19 cellular contexts compared by ENCODE assay signal in the genomic region with DNA sequence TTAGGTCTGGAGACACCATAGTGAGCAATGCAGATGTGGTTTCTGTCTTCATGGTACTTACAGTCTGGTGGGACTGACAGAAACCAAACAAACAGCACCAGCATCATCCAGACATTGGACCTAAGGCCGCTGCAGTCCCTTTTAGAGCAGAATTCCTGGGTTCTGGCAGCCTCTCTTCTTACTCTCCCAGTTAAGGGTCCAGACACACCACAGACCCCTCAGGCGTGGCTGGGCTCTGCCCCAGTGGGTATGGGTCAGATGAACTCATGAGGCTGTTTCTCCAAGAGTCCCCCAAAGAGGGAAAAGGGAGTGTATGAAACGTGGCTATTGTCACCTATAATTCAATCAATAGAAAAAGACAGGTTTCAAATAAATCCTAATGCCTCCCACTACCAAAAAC. TPM values are rescaled to one million over a fixed set of nuclear protein-coding genes. Genes with fewer than 3 reads are reported as not detected.
DNase-seq lines count a peak whose midpoint lies in the region; ATAC-seq and TF ChIP-seq lines count a peak whose summit lies in the region.
"Had no signal": no experiment of that assay in that cellular context is flagged by ENCODE, and none has a peak within 500 bp of the region (broad histone marks: within the 10 kb centered on the region; RNA-seq: fewer than 3 reads in every experiment).

No MANE protein-coding gene starts in this region.

- no peaks in the 10 kb centered on the region; the same call in 1 of the 2 replicates for H3K27me3 ChIP-seq in SJCRH30
- no peaks in the 10 kb centered on the region for H3K27me3 ChIP-seq in vagina
- peaks cover 0 to 4% of the 10 kb centered on the region in 2 donors for H3K27me3 ChIP-seq in tibial artery
- H3K27me3 ChIP-seq: BLaER1 treated with 17β-estradiol and CSF1 and Interleukin-3, amounts not matched to agents 10 nM and 100 nM had no signal

- CTCF ChIA-PET in activated CD4-positive, alpha-beta T cell treated with anti-CD3 and anti-CD28 coated beads for 36 hours (lab: Charles Lee), result interaction anchor here (0.6 to 1.9 kb wide), 4 partner anchors 10 to 174 kb away, joined by 3 to 8 read pairs (median 3); no protein-coding TSS in a partner anchor

- TF ChIP-seq CTCF in osteocyte (IDR thresholded peaks at IDR 0.05), result no peak
- TF ChIP-seq CTCF in vagina (IDR thresholded peaks at IDR 0.05), result no peak
- no peak for TF ChIP-seq CTCF in tibial artery (IDR thresholded peaks at IDR 0.05)

- POLR2A ChIA-PET in activated CD4-positive, alpha-beta T cell treated with anti-CD3 and anti-CD28 coated beads for 36 hours (lab: Charles Lee), result no interaction called here

- H3K36me3 ChIP-seq in SJCRH30 (no peaks in the 10 kb centered on the region), vagina (no peaks in the 10 kb centered on the region), tibial artery (no peaks in the 10 kb centered on the region)
- H3K36me3 ChIP-seq: BLaER1 treated with 17β-estradiol and CSF1 and Interleukin-3, amounts not matched to agents 10 nM and 100 nM had no signal

- peak overlapping the region; percentile 34 for H3K27ac ChIP-seq in SJCRH30
- no peak overlapping the region for H3K27ac ChIP-seq in vagina
- no peak overlapping the region for H3K27ac ChIP-seq in tibial artery
- H3K27ac ChIP-seq: 22Rv1, A549, C4-2B had no signal

- intact Hi-C loops in activated CD4-positive, alpha-beta T cell treated with anti-CD3 and anti-CD28 coated beads, Interleukin-2, amount 10 ng/mL, durations not matched to agents 24 days and 14 days (cut with micrococcal nuclease), result no loop called here
- intact Hi-C loops in activated CD4-positive, alpha-beta T cell treated with anti-CD3 and anti-CD28 coated beads for 36 hours (cut with DNase I, micrococcal nuclease), result no loop called here
- intact Hi-C loops in vagina (cut with DNase I) (no loop called here), tibial artery (cut with DNase I; ENCODE audit: low total_unique reads) (no loop called here)

- H3K9me3 Mint-ChIP-seq in activated CD4-positive, alpha-beta T cell treated with anti-CD3 and anti-CD28 coated beads, Interleukin-2, amount 10 ng/mL, durations not matched to agents 24 days and 14 days, result no peaks in the 10 kb centered on the region
- no peaks in the 10 kb centered on the region for H3K9me3 Mint-ChIP-seq in activated CD4-positive, alpha-beta T cell treated with anti-CD3 and anti-CD28 coated beads for 36 hours (ENCODE audit: low read depth)
- peaks cover 11% of the 10 kb centered on the region for H3K9me3 Mint-ChIP-seq in osteocyte (ENCODE audit: unreplicated experiment)
- H3K9me3 Mint-ChIP-seq: CD4-positive, alpha-beta T cell had no signal

- TF ChIP-seq POLR2A in vagina (IDR thresholded peaks at IDR 0.05), result no peak

- peak; percentile 48 for DNase-seq in activated CD4-positive, alpha-beta T cell treated with anti-CD3 and anti-CD28 coated beads, Interleukin-2, amount 10 ng/mL, durations not matched to agents 24 days and 14 days
- DNase-seq in activated CD4-positive, alpha-beta T cell treated with anti-CD3 and anti-CD28 coated beads for 36 hours, result no peak
- no peak for DNase-seq in SJCRH30
- DNase-seq in osteocyte (ENCODE audit: extremely low spot score, unreplicated experiment), result peak; percentile 62
- DNase-seq in vagina (ENCODE audit: extremely low spot score in 2 of 2), result peak; percentile 19 to 60
- no peak for DNase-seq in retina
- DNase-seq in tibial artery, result no peak
- DNase-seq: AML-193; Calu3; CD4-positive, alpha-beta T cell; CD8-positive, alpha-beta T cell; GF-D8 had no signal

- no peaks in the 10 kb centered on the region for H3K4me1 Mint-ChIP-seq in activated CD4-positive, alpha-beta T cell treated with anti-CD3 and anti-CD28 coated beads, Interleukin-2, amount 10 ng/mL, durations not matched to agents 24 days and 14 days
- peaks cover 4% of the 10 kb centered on the region for H3K4me1 Mint-ChIP-seq in activated CD4-positive, alpha-beta T cell treated with anti-CD3 and anti-CD28 coated beads for 36 hours
- H3K4me1 Mint-ChIP-seq in osteocyte (ENCODE audit: unreplicated experiment), result no peaks in the 10 kb centered on the region
- H3K4me1 Mint-ChIP-seq: B cell had no signal

- H3K4me3 ChIP-seq in SJCRH30, result no peak overlapping the region
- H3K4me3 ChIP-seq in vagina, result no peak overlapping the region
- H3K4me3 ChIP-seq in tibial artery, result no peak overlapping the region
- H3K4me3 ChIP-seq: A549; BLaER1 treated with 17β-estradiol and CSF1 and Interleukin-3, amounts not matched to agents 10 nM and 100 nM had no signal

- H3K9me3 ChIP-seq in SJCRH30 (replicated peaks) (0 out of 2 replicates have a peak, but pooled peaks cover under 1% of the 10 kb centered on the region), vagina (no peaks in the 10 kb centered on the region), tibial artery (no peaks in the 10 kb centered on the region)
- H3K9me3 ChIP-seq: A549 had no signal

- H3K4me1 ChIP-seq in SJCRH30 (peaks cover 17% of the 10 kb centered on the region), vagina (no peaks in the 10 kb centered on the region), tibial artery (peaks cover 0 to 8% (median 2%) of the 10 kb centered on the region in 4 donors)
- H3K4me1 ChIP-seq: A549, Caco-2 had no signal

- no peak for ATAC-seq in activated CD4-positive, alpha-beta T cell treated with anti-CD3 and anti-CD28 coated beads for 36 hours
- ATAC-seq: CD8-positive, alpha-beta T cell had no signal

- no peaks in the 10 kb centered on the region for H3K36me3 Mint-ChIP-seq in activated CD4-positive, alpha-beta T cell treated with anti-CD3 and anti-CD28 coated beads, Interleukin-2, amount 10 ng/mL, durations not matched to agents 24 days and 14 days (ENCODE audit: low read depth)
- H3K36me3 Mint-ChIP-seq in activated CD4-positive, alpha-beta T cell treated with anti-CD3 and anti-CD28 coated beads for 36 hours (ENCODE audit: low read depth), result no peaks in the 10 kb centered on the region
- H3K36me3 Mint-ChIP-seq in osteocyte (ENCODE audit: unreplicated experiment), result no peaks in the 10 kb centered on the region
- H3K36me3 Mint-ChIP-seq: CD8-positive, alpha-beta T cell had no signal

- no peak overlapping the region for H3K27ac Mint-ChIP-seq in activated CD4-positive, alpha-beta T cell treated with anti-CD3 and anti-CD28 coated beads, Interleukin-2, amount 10 ng/mL, durations not matched to agents 24 days and 14 days
- no peak overlapping the region for H3K27ac Mint-ChIP-seq in activated CD4-positive, alpha-beta T cell treated with anti-CD3 and anti-CD28 coated beads for 36 hours
- no peak overlapping the region for H3K27ac Mint-ChIP-seq in osteocyte (ENCODE audit: unreplicated experiment)
- H3K27ac Mint-ChIP-seq: B cell; CD4-positive, alpha-beta T cell; CD8-positive, alpha-beta T cell had no signal

- no peak overlapping the region for H3K4me3 Mint-ChIP-seq in activated CD4-positive, alpha-beta T cell treated with anti-CD3 and anti-CD28 coated beads, Interleukin-2, amount 10 ng/mL, durations not matched to agents 24 days and 14 days
- no peak overlapping the region for H3K4me3 Mint-ChIP-seq in activated CD4-positive, alpha-beta T cell treated with anti-CD3 and anti-CD28 coated beads for 36 hours
- no peak overlapping the region for H3K4me3 Mint-ChIP-seq in osteocyte (ENCODE audit: unreplicated experiment)
- H3K4me3 Mint-ChIP-seq: B cell; CD4-positive, alpha-beta T cell; CD8-positive, alpha-beta T cell had no signal

- peaks cover 25% of the 10 kb centered on the region for H3K27me3 Mint-ChIP-seq in activated CD4-positive, alpha-beta T cell treated with anti-CD3 and anti-CD28 coated beads, Interleukin-2, amount 10 ng/mL, durations not matched to agents 24 days and 14 days
- H3K27me3 Mint-ChIP-seq in activated CD4-positive, alpha-beta T cell treated with anti-CD3 and anti-CD28 coated beads for 36 hours, result peaks cover 6% of the 10 kb centered on the region
- peaks cover 18% of the 10 kb centered on the region for H3K27me3 Mint-ChIP-seq in osteocyte (ENCODE audit: unreplicated experiment)

RNA-seq across cellular contexts. Expression of a gene that starts 31.3 kb away (rescaled TPM):
- total RNA-seq in activated CD4-positive, alpha-beta T cell treated with anti-CD3 and anti-CD28 coated beads, Interleukin-2, amount 10 ng/mL, durations not matched to agents 24 days and 14 days, result not detected in 2 replicates
- total RNA-seq in activated CD4-positive, alpha-beta T cell treated with anti-CD3 and anti-CD28 coated beads for 36 hours, result not detected
- not detected in 2 replicates for total RNA-seq in SJCRH30 (2014; rRNA removed; shearing (Covaris generic))
- total RNA-seq in osteocyte (not detected in 2 replicates), vagina (23.1 TPM)
- total RNA-seq: A172; B cell; Caco-2; Calu3; CD4-positive, alpha-beta T cell; CD8-positive, alpha-beta T cell had no signal

Comparison
In these comparisons a context has a peak if more than half of its experiments do, and no peak if none do; other contexts are left out.
1. DNase-seq: peak in activated CD4-positive, alpha-beta T cell treated with anti-CD3 and anti-CD28 coated beads, Interleukin-2, amount 10 ng/mL, durations not matched to agents 24 days and 14 days (single experiment), osteocyte (single experiment) and vagina (2 of 2); none in activated CD4-positive, alpha-beta T cell treated with anti-CD3 and anti-CD28 coated beads for 36 hours (single experiment), SJCRH30 (0 of 2), retina (single experiment) and tibial artery (0 of 2).
2. RNA of a gene that starts 31.3 kb away (total RNA-seq): 23.1 TPM in vagina (single experiment); not detected in activated CD4-positive, alpha-beta T cell treated with anti-CD3 and anti-CD28 coated beads, Interleukin-2, amount 10 ng/mL, durations not matched to agents 24 days and 14 days, not detected in activated CD4-positive, alpha-beta T cell treated with anti-CD3 and anti-CD28 coated beads for 36 hours, not detected in SJCRH30 and not detected in osteocyte; every median in the first group is over 10 times any median in the second.